In the genomic region with DNA sequence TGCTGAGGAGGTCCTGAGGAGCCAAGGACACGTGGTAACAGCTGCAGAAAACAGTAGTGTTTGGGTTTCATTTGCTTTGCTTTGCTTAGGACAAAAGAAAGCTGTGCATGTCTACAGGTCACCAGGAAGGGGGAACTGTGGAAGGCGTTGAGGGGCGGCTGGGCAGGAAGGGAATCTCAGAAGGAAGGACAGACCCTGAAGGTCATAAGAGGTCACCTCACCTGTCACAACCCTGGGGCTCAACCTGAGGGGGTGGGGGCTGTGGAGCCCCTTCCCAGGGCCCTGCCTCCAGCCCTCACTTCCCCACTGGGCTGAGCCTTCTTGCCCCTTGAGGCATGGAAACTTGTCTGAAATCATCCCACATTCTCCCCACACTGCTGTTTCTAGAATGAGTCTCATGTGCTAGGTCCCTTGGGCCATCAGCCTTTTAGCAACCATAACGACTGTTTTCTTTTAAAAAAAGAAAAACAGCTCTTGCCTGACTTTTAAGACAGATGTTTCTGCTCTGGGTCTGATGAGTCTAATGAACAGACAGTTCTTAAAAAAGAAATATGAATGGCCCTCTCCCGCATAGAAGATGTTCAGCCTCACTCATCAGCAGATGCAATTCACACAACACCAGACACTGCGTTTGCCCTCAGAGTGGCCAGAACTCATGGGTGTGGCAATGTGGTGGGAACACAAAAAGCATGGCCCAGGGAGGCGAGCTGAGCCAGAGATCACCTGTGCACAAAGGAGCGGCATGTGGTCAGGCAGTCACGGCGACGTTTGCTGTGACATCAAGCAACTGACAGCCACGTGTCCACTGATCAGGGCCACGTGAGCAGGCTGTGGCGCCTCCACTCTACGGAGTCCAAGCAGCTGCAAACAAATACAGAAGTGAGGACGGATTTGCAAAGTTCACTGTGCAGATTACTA, we compare ENCODE assay signal across 19 cellular contexts.
DNase-seq lines count a peak whose midpoint lies in the region; ATAC-seq, FAIRE-seq and TF ChIP-seq lines count a peak whose summit lies in the region.
"Had no signal": no experiment of that assay in that cellular context is flagged by ENCODE, and none has a peak within 500 bp of the region (broad histone marks: within the 10 kb centered on the region; RNA-seq: fewer than 3 reads in every experiment).

No MANE protein-coding gene starts in this region.

- peak; percentile 52 for FAIRE-seq in urothelium cell line (lab: Jason Lieb, UNC)
- no peak for FAIRE-seq in D721Med (lab: Jason Lieb, UNC)
- FAIRE-seq: GM12891 had no signal

- peaks cover 5% of the 10 kb centered on the region for H3K27me3 Mint-ChIP-seq in neural progenitor cell (ENCODE audit: insufficient read depth, low read depth)
- H3K27me3 Mint-ChIP-seq: activated naive CD4-positive, alpha-beta T cell treated with anti-CD3 and anti-CD28 coated beads, Interleukin-2, amount 50 U/mL, for 24 hours had no signal

- peaks cover 7% of the 10 kb centered on the region for H3K4me1 ChIP-seq in neural progenitor cell

- H3K27me3 ChIP-seq in neural progenitor cell, result no peaks in the 10 kb centered on the region

- intact Hi-C loops in Right ventricle myocardium superior (cut with DNase I), result no loop called here

- H3K9ac ChIP-seq in neural progenitor cell, result no peak overlapping the region

- H3K79me2 ChIP-seq in neural progenitor cell (ENCODE audit: low read depth), result no peaks in the 10 kb centered on the region

- no peaks in the 10 kb centered on the region for H3K9me3 ChIP-seq in neural progenitor cell (ENCODE audit: low read depth)

- no peaks in the 10 kb centered on the region for H4K20me1 ChIP-seq in neural progenitor cell (ENCODE audit: low read depth)

- no peaks in the 10 kb centered on the region for H3K9me3 Mint-ChIP-seq in neural progenitor cell
- H3K9me3 Mint-ChIP-seq: activated naive CD4-positive, alpha-beta T cell treated with anti-CD3 and anti-CD28 coated beads, Interleukin-2, amount 50 U/mL, for 24 hours; HFFc6; immature natural killer cell had no signal

- ATAC-seq in Right ventricle myocardium superior (ENCODE audit: poor library complexity), result peak; percentile 48

- no peak for TF ChIP-seq CTCF in neural progenitor cell (IDR thresholded peaks at IDR 0.05)
- no peak for TF ChIP-seq CTCF in D721Med (IDR thresholded peaks at IDR 0.05; ENCODE audit: insufficient read depth, missing control alignments)

- H3K27ac Mint-ChIP-seq in neural progenitor cell, result peak overlapping the region; percentile 60
- H3K27ac Mint-ChIP-seq: activated naive CD4-positive, alpha-beta T cell treated with anti-CD3 and anti-CD28 coated beads, Interleukin-2, amount 50 U/mL, for 24 hours; HFFc6; immature natural killer cell had no signal

- H3K36me3 ChIP-seq in neural progenitor cell, result no peaks in the 10 kb centered on the region

- no peak overlapping the region for H3K27ac ChIP-seq in neural progenitor cell
- H3K27ac ChIP-seq: 22Rv1 had no signal

- H3K36me3 Mint-ChIP-seq in neural progenitor cell, result peaks cover 1% of the 10 kb centered on the region
- H3K36me3 Mint-ChIP-seq: activated naive CD4-positive, alpha-beta T cell treated with anti-CD3 and anti-CD28 coated beads, Interleukin-2, amount 50 U/mL, for 24 hours; immature natural killer cell had no signal

- H3K4me2 ChIP-seq in neural progenitor cell, result no peak overlapping the region

- no peak overlapping the region for H2AFZ ChIP-seq in neural progenitor cell (replicated peaks)

- peaks cover 18% of the 10 kb centered on the region for H3K4me1 Mint-ChIP-seq in neural progenitor cell
- H3K4me1 Mint-ChIP-seq: activated naive CD4-positive, alpha-beta T cell treated with anti-CD3 and anti-CD28 coated beads, Interleukin-2, amount 50 U/mL, for 24 hours; immature natural killer cell had no signal

- no peak overlapping the region for H3K4me3 ChIP-seq in neural progenitor cell

- no peak overlapping the region for H3K4me3 Mint-ChIP-seq in neural progenitor cell
- H3K4me3 Mint-ChIP-seq: activated naive CD4-positive, alpha-beta T cell treated with anti-CD3 and anti-CD28 coated beads, Interleukin-2, amount 50 U/mL, for 24 hours; HFFc6; immature natural killer cell had no signal

- peak; percentile 35 for DNase-seq in activated CD8-positive, alpha-beta memory T cell treated with anti-CD3 and anti-CD28 coated beads for 24 hours
- no peak for DNase-seq in activated CD8-positive, alpha-beta memory T cell treated with anti-CD3 and anti-CD28 coated beads, Interleukin-2, amount 50 U/mL, for 4 hours
- DNase-seq in Right ventricle myocardium superior (peak; percentile 61), neural progenitor cell (ENCODE audit: low spot score) (no peak), urothelium cell line (ENCODE audit: low spot score) (no peak), NCI-H1105 treated with DMSO at 0.1 percent for 48 hours (lab: John Stamatoyannopoulos, UW) (no peak), D721Med (ENCODE audit: insufficient read length, low spot score) (no peak), midbrain (lab: John Stamatoyannopoulos, UW) (no peak)
- DNase-seq: activated CD4-positive, alpha-beta T cell treated with anti-CD3 and anti-CD28 coated beads, Interleukin-2, amount 50 U/mL, for 1 hour; activated T-cell treated with anti-CD3 and anti-CD28 coated beads, Interleukin-2, amount 50 U/mL, for 1 hour; DMS153; GF-D8; HFFc6; immature natural killer cell; NCI-H2029 treated with DMSO at 0.1 percent for 48 hours; stimulated activated CD4-positive, alpha-beta T cell treated with anti-CD3 and anti-CD28 coated beads, Interleukin-2, amount 100 ng/mL, for 24 hours had no signal

- H3F3A ChIP-seq in neural progenitor cell (ENCODE audit: low read depth), result no peaks in the 10 kb centered on the region

Comparison
In these comparisons a context has a peak if more than half of its experiments do, and no peak if none do; other contexts are left out.
1. DNase-seq: peak in activated CD8-positive, alpha-beta memory T cell treated with anti-CD3 and anti-CD28 coated beads for 24 hours (single experiment) and Right ventricle myocardium superior (single experiment); none in activated CD8-positive, alpha-beta memory T cell treated with anti-CD3 and anti-CD28 coated beads, Interleukin-2, amount 50 U/mL, for 4 hours (single experiment), neural progenitor cell (single experiment), urothelium cell line (single experiment), NCI-H1105 treated with DMSO at 0.1 percent for 48 hours (single experiment), D721Med (single experiment) and midbrain (single experiment).